Comparison of ENCODE assay signal across 21 cellular contexts in genomic region chr11:9470765-9471164, GRCh38.
"Had no signal": no experiment of that assay in that cellular context is flagged by ENCODE, and none has a peak within 500 bp of the region (broad histone marks: within the 10 kb centered on the region; RNA-seq: fewer than 3 reads in every experiment).

No MANE protein-coding gene starts in this region.

- H3K4me1 ChIP-seq: Peyer's patch, SJSA1 had no signal

- H3K9me3 ChIP-seq: Peyer's patch, SJSA1 had no signal

- H3K4me3 Mint-ChIP-seq: activated CD4-positive, alpha-beta memory T cell treated with anti-CD3 and anti-CD28 coated beads for 36 hours; activated CD4-positive, alpha-beta T cell treated with anti-CD3 and anti-CD28 coated beads, Interleukin-2, amount 10 ng/mL, durations not matched to agents 7 days and 5 days; activated T-cell treated with anti-CD3 and anti-CD28 coated beads, Interleukin-2, amount 50 U/mL, for 72 hours; brain had no signal

- H3K27me3 ChIP-seq: Peyer's patch, SJSA1 had no signal

- H3K4me3 ChIP-seq: Peyer's patch, SJSA1 had no signal

- H3K27ac ChIP-seq: Peyer's patch, SJSA1 had no signal

- H3K27me3 Mint-ChIP-seq: activated CD4-positive, alpha-beta memory T cell treated with anti-CD3 and anti-CD28 coated beads for 36 hours; activated CD4-positive, alpha-beta T cell treated with anti-CD3 and anti-CD28 coated beads, Interleukin-2, amount 10 ng/mL, durations not matched to agents 7 days and 5 days; brain had no signal

- H3K27ac Mint-ChIP-seq: activated CD4-positive, alpha-beta memory T cell treated with anti-CD3 and anti-CD28 coated beads for 36 hours; activated T-cell treated with anti-CD3 and anti-CD28 coated beads, Interleukin-2, amount 50 U/mL, for 72 hours had no signal

- DNase-seq: activated CD4-positive, alpha-beta memory T cell treated with anti-CD3 and anti-CD28 coated beads for 36 hours; activated CD4-positive, alpha-beta T cell treated with anti-CD3 and anti-CD28 coated beads, Interleukin-2, amount 10 ng/mL, durations not matched to agents 7 days and 5 days; activated CD4-positive, CD25-positive, alpha-beta regulatory T cell treated with anti-CD3 and anti-CD28 coated beads, Interleukin-2, amount 50 U/mL, for 72 hours; activated CD8-positive, alpha-beta memory T cell treated with anti-CD3 and anti-CD28 coated beads for 24 hours; activated naive CD4-positive, alpha-beta T cell treated with anti-CD3 and anti-CD28 coated beads, Interleukin-2, amount 50 U/mL, for 16 hours; activated T-cell treated with anti-CD3 and anti-CD28 coated beads, Interleukin-2, amount 50 U/mL, for 72 hours; amygdala; Karpas-422; MM.1S; NCI-H1105; NCI-H1436; NCI-H1694 treated with DMSO at 0.1 percent for 48 hours; NCI-H2029 treated with DMSO at 0.1 percent for 48 hours; NCI-H510A treated with DMSO at 0.1 percent for 48 hours; NCI-H69; Peyer's patch; SHP77; SW 1271 had no signal

- ATAC-seq: activated T-cell treated with anti-CD3 and anti-CD28 coated beads, Interleukin-2, amount 50 U/mL, for 72 hours; SK-N-SH treated with all-trans-retinoic acid at 6 μM for 48 hours had no signal

- H3K9me3 Mint-ChIP-seq: activated CD4-positive, alpha-beta memory T cell treated with anti-CD3 and anti-CD28 coated beads for 36 hours; activated CD4-positive, alpha-beta T cell treated with anti-CD3 and anti-CD28 coated beads, Interleukin-2, amount 10 ng/mL, durations not matched to agents 7 days and 5 days; activated T-cell treated with anti-CD3 and anti-CD28 coated beads, Interleukin-2, amount 50 U/mL, for 72 hours; brain had no signal
